ENCODE assay signal across 24 cellular contexts in genomic region chr3:42602961-42603360, GRCh38. TPM values are rescaled to one million over a fixed set of nuclear protein-coding genes. Genes with fewer than 3 reads are reported as not detected.
DNase-seq lines count a peak whose midpoint lies in the region; ATAC-seq, FAIRE-seq and TF ChIP-seq lines count a peak whose summit lies in the region.
"Had no signal": no experiment of that assay in that cellular context is flagged by ENCODE, and none has a peak within 500 bp of the region (broad histone marks: within the 10 kb centered on the region; RNA-seq: fewer than 3 reads in every experiment).

No MANE protein-coding gene starts in this region.

- POLR2A ChIA-PET in K562 (lab: Yijun Ruan, JAX), result interaction anchor here (0.6 to 1.7 kb wide), 3 partner anchors 10 to 22 kb away, joined by 3 to 7 read pairs (median 4); no protein-coding TSS in a partner anchor

- DNase-seq in DND-41 (no peak), K562 (ENCODE audit: extremely low read depth in 1 of 4, low spot score in 3 of 4) (no peak), gastrocnemius medialis (no peak), testis (no peak), GM23338 (ENCODE audit: low spot score) (no peak), activated gamma-delta T cell treated with Interleukin-2 at 50 U/mL for 16 hours (no peak)
- DNase-seq: activated CD4-positive, alpha-beta T cell treated with anti-CD3 and anti-CD28 coated beads, Interleukin-2, amount 10 ng/mL, durations not matched to agents 7 days and 5 days; activated CD8-positive, alpha-beta memory T cell treated with anti-CD3 and anti-CD28 coated beads, Interleukin-2, amount 10 ng/mL, durations not matched to agents 7 days and 5 days; CD8-positive, alpha-beta T cell; cerebellar nuclear complex; DMS53; heart left ventricle; left cardiac atrium; naive B cell; NCI-H1105; NCI-H2029; SK-N-SH; spleen; stimulated activated CD4-positive, alpha-beta T cell treated with anti-CD3 and anti-CD28 coated beads, Interleukin-2, amount 100 ng/mL, for 48 hours; WERI-Rb-1 had no signal

- in situ Hi-C loops in K562 (cut with MboI), result no loop called here
- in situ Hi-C loops in gastrocnemius medialis (cut with MboI; ENCODE audit: low sequenced_read_pairs in 4 of 4), result no loop called here

- peaks cover 24% of the 10 kb centered on the region for H3K4me1 Mint-ChIP-seq in GM23338

- no peak for FAIRE-seq in K562 (lab: Jason Lieb, UNC)

- no peaks in the 10 kb centered on the region for H3K27me3 ChIP-seq in DND-41 (ENCODE audit: insufficient read depth, low read length, poor library complexity)
- no peaks in the 10 kb centered on the region for H3K27me3 ChIP-seq in Loucy (ENCODE audit: insufficient read depth, low read length, poor library complexity, severe bottlenecking)
- no peaks in the 10 kb centered on the region for H3K27me3 ChIP-seq in K562 (ENCODE audit: control insufficient read depth in 2 of 2, insufficient read depth in 2 of 2, low read length in 2 of 2)
- H3K27me3 ChIP-seq in gastrocnemius medialis, result no peaks in the 10 kb centered on the region
- H3K27me3 ChIP-seq in testis, result no peaks in the 10 kb centered on the region
- no peaks in the 10 kb centered on the region for H3K27me3 ChIP-seq in GM23338 (ENCODE audit: insufficient read depth)
- H3K27me3 ChIP-seq: heart left ventricle, spleen had no signal

- peaks cover 79% of the 10 kb centered on the region for H3K79me2 ChIP-seq in DND-41 (ENCODE audit: insufficient read depth, low read length)
- H3K79me2 ChIP-seq in Loucy (ENCODE audit: insufficient read depth, low read length), result peaks cover 69% of the 10 kb centered on the region
- H3K79me2 ChIP-seq in K562 (ENCODE audit: control insufficient read depth, insufficient read depth, low read length), result peaks cover 75% of the 10 kb centered on the region
- peaks cover 69% of the 10 kb centered on the region for H3K79me2 ChIP-seq in GM23338 (replicated peaks; ENCODE audit: insufficient read depth)

- H3F3A ChIP-seq in Loucy (ENCODE audit: low read depth), result peaks cover 4% of the 10 kb centered on the region; the same call in 1 of the 2 replicates
- H3F3A ChIP-seq in GM23338 (replicated peaks; ENCODE audit: low read depth), result peaks cover 5% of the 10 kb centered on the region

- H3K4me3 Mint-ChIP-seq in GM23338, result no peak overlapping the region
- H3K4me3 Mint-ChIP-seq: stimulated activated memory B cell treated with anti-CD40 and anti-IgM and Interleukin-4, amounts not matched to agents 10 μg/mL and 1 μg/mL and 100 μg/mL, for 72 hours had no signal

- no TSS peak for BruUV-seq in K562 (replicated peaks; lab: Mats Ljungman, UMichigan)

- H3K9ac ChIP-seq in DND-41 (ENCODE audit: low read depth, low read length), result no peak overlapping the region
- no peak overlapping the region for H3K9ac ChIP-seq in Loucy (ENCODE audit: low read depth, low read length, poor library complexity, severe bottlenecking)
- peak overlapping the region; percentile 62 to 93; a peak in 3 of 4 replicates for H3K9ac ChIP-seq in K562 (ENCODE audit: insufficient read depth in 1 of 2, low read depth in 2 of 2, low read length in 2 of 2)

- no peak overlapping the region for H3K4me3 ChIP-seq in DND-41 (ENCODE audit: low read depth in 1 of 2, low read length in 2 of 2)
- peak overlapping the region; percentile 82 for H3K4me3 ChIP-seq in Loucy (ENCODE audit: low read length, poor library complexity, severe bottlenecking)
- no peak overlapping the region; the same call in 1 of the 2 replicates for H3K4me3 ChIP-seq in K562
- no peak overlapping the region for H3K4me3 ChIP-seq in gastrocnemius medialis
- H3K4me3 ChIP-seq in testis, result no peak overlapping the region
- H3K4me3 ChIP-seq in GM23338, result no peak overlapping the region

- H3K4me1 ChIP-seq in DND-41 (ENCODE audit: insufficient read depth, low read length) (peaks cover 33% of the 10 kb centered on the region), Loucy (ENCODE audit: insufficient read depth, low read length, poor library complexity, severe bottlenecking) (peaks cover 38% of the 10 kb centered on the region), K562 (replicated peaks in 1 of 2; ENCODE audit: control insufficient read depth in 2 of 2, insufficient read depth in 2 of 2, low read length in 2 of 2) (peaks cover 13 to 21% of the 10 kb centered on the region in 2 experiments), gastrocnemius medialis (peaks cover 43 to 45% of the 10 kb centered on the region in 2 donors), testis (peaks cover 11% of the 10 kb centered on the region), GM23338 (ENCODE audit: insufficient read depth) (peaks cover 17% of the 10 kb centered on the region)

- peaks cover 36% of the 10 kb centered on the region; the same call in 1 of the 2 replicates for H4K20me1 ChIP-seq in DND-41 (ENCODE audit: insufficient read depth, low read length)
- peaks cover 61% of the 10 kb centered on the region for H4K20me1 ChIP-seq in Loucy (ENCODE audit: insufficient read depth, low read length, poor library complexity, severe bottlenecking)
- H4K20me1 ChIP-seq in K562 (replicated peaks; ENCODE audit: control insufficient read depth, insufficient read depth, low read length), result peaks cover 6% of the 10 kb centered on the region; the same call in 1 of the 2 replicates
- H4K20me1 ChIP-seq in GM23338 (replicated peaks; ENCODE audit: insufficient read depth), result peaks cover 48% of the 10 kb centered on the region

- H3K36me3 ChIP-seq in DND-41 (ENCODE audit: insufficient read depth, low read length) (peaks cover 50% of the 10 kb centered on the region), Loucy (ENCODE audit: insufficient read depth, low read length) (no peaks in the 10 kb centered on the region), K562 (ENCODE audit: control insufficient read depth, insufficient read depth, low read length) (peaks cover 33% of the 10 kb centered on the region), gastrocnemius medialis (no peaks in the 10 kb centered on the region), testis (ENCODE audit: low read depth, missing control alignments) (no peaks in the 10 kb centered on the region), GM23338 (ENCODE audit: insufficient read depth) (no peaks in the 10 kb centered on the region; the same call in 1 of the 2 replicates)

- WGBS in K562 (ENCODE audit: insufficient coverage, low coverage, missing lambda C conversion rate), result 100% methylated on average over 1 of the region's 1 CpG
- WGBS in testis, 2 donors, result 82 to 94% methylated on average over 1 of the region's 1 CpG

- H3K9me2 ChIP-seq in Loucy (replicated peaks; ENCODE audit: low read depth, low read length) (no peaks in the 10 kb centered on the region), GM23338 (ENCODE audit: insufficient read depth) (no peaks in the 10 kb centered on the region)
- H3K9me2 ChIP-seq: SK-N-SH had no signal

- H3K4me2 ChIP-seq in DND-41 (ENCODE audit: insufficient read depth, low read length) (peak overlapping the region; percentile 67; the same call in 1 of the 2 replicates), Loucy (ENCODE audit: low read depth, low read length, poor library complexity, severe bottlenecking) (peak overlapping the region; percentile 97), K562 (ENCODE audit: insufficient read depth, low read length) (peak overlapping the region; percentile 99; the same call in 1 of the 2 replicates), GM23338 (no peak overlapping the region)

- CTCF ChIA-PET in K562 (lab: Yijun Ruan, JAX; ENCODE audit: low intra/inter-chr PET ratio), result no interaction called here

- TF ChIP-seq POLR2A in K562 (conservative IDR thresholded peaks at IDR 0.05) (no peak), gastrocnemius medialis (IDR thresholded peaks at IDR 0.05) (no peak), testis (IDR thresholded peaks at IDR 0.05) (no peak)

- intact Hi-C loops in K562 (cut with micrococcal nuclease) (no loop called here), gastrocnemius medialis (cut with DNase I; ENCODE audit: low total_unique reads) (loop anchor here (5.0 kb wide), 1 partner anchor 99 kb away; the partner anchor contains the start of gene HHATL), testis (cut with DNase I; ENCODE audit: low total_unique reads) (no loop called here)

- TF ChIP-seq CTCF in DND-41 (IDR thresholded peaks at IDR 0.05; ENCODE audit: borderline replicate concordance, extremely low read depth, low read length, poor library complexity, severe bottlenecking), result no peak
- no peak for TF ChIP-seq CTCF in Loucy (conservative IDR thresholded peaks at IDR 0.05; ENCODE audit: low read length)
- no peak for TF ChIP-seq CTCF in K562 (IDR thresholded peaks at IDR 0.05 in 2 of 3, conservative IDR thresholded peaks at IDR 0.05 in 1 of 3; ENCODE audit: insufficient read depth in 2 of 3, low read depth in 1 of 3, low read length in 3 of 3)
- no peak for TF ChIP-seq CTCF in gastrocnemius medialis (IDR thresholded peaks at IDR 0.05 in 4 of 5, conservative IDR thresholded peaks at IDR 0.05 in 1 of 5)
- no peak for TF ChIP-seq CTCF in testis (IDR thresholded peaks at IDR 0.05)
- no peak for TF ChIP-seq CTCF in GM23338 (conservative IDR thresholded peaks at IDR 0.05; ENCODE audit: low read depth in 2 of 2)

- TF ChIP-seq EP300 in K562 (IDR thresholded peaks at IDR 0.05; ENCODE audit: low read length), result no peak

- no peak overlapping the region for H3K27ac Mint-ChIP-seq in GM23338
- H3K27ac Mint-ChIP-seq: CD8-positive, alpha-beta T cell had no signal

- H3K9me1 ChIP-seq in K562 (ENCODE audit: control insufficient read depth, insufficient read depth, low read length), result no peaks in the 10 kb centered on the region

- H2AFZ ChIP-seq in DND-41 (ENCODE audit: low read depth, low read length), result no peak overlapping the region
- no peak overlapping the region for H2AFZ ChIP-seq in Loucy (ENCODE audit: low read length)
- no peak overlapping the region for H2AFZ ChIP-seq in K562 (ENCODE audit: low read depth, low read length)
- no peak overlapping the region for H2AFZ ChIP-seq in GM23338

- peaks cover 29% of the 10 kb centered on the region for H3K36me3 Mint-ChIP-seq in GM23338 (ENCODE audit: low read depth)

- ATAC-seq in DND-41 (ENCODE audit: insufficient read depth, low read depth) (no peak), K562 (no peak), gastrocnemius medialis (no peak), GM23338 (no peak)
- ATAC-seq: activated CD8-positive, alpha-beta memory T cell treated with anti-CD3 and anti-CD28 coated beads, Interleukin-2, amount 10 ng/mL, durations not matched to agents 7 days and 5 days; CD8-positive, alpha-beta T cell; heart left ventricle; left cardiac atrium; stimulated activated memory B cell treated with anti-CD40 and anti-IgM and Interleukin-4, amounts not matched to agents 10 μg/mL and 1 μg/mL and 100 μg/mL, for 72 hours had no signal

- H3K27ac ChIP-seq in DND-41 (ENCODE audit: low read length), result no peak overlapping the region
- peak overlapping the region; percentile 41; the same call in 2 of the 3 replicates for H3K27ac ChIP-seq in K562 (ENCODE audit: extremely low read depth, low read depth, low read length)
- peak overlapping the region; percentile 96 to 99 (median 98) for H3K27ac ChIP-seq in gastrocnemius medialis
- H3K27ac ChIP-seq in testis, result peak overlapping the region in 1 of 2 donors; percentile 91
- no peak overlapping the region for H3K27ac ChIP-seq in GM23338 (ENCODE audit: low read depth)
- H3K27ac ChIP-seq: WERI-Rb-1 had no signal

- no peak for TF ChIP-seq RAD21 in K562 (CRISPR knock-in tag; conservative IDR thresholded peaks at IDR 0.05 in 1 of 2, IDR thresholded peaks at IDR 0.05 in 1 of 2)

- peaks cover 11% of the 10 kb centered on the region for H3K27me3 Mint-ChIP-seq in GM23338 (ENCODE audit: insufficient read depth, low read depth, poor library complexity)
- H3K27me3 Mint-ChIP-seq: activated CD4-positive, alpha-beta T cell treated with anti-CD3 and anti-CD28 coated beads, Interleukin-2, amount 10 ng/mL, durations not matched to agents 7 days and 5 days; activated CD8-positive, alpha-beta memory T cell treated with anti-CD3 and anti-CD28 coated beads, Interleukin-2, amount 10 ng/mL, durations not matched to agents 7 days and 5 days; activated naive CD8-positive, alpha-beta T cell; naive B cell; stimulated activated memory B cell treated with anti-CD40 and anti-IgM and Interleukin-4, amounts not matched to agents 10 μg/mL and 1 μg/mL and 100 μg/mL, for 72 hours had no signal

- peaks cover 9% of the 10 kb centered on the region for H3K9me3 ChIP-seq in DND-41 (ENCODE audit: insufficient read depth, low read length, severe bottlenecking)
- H3K9me3 ChIP-seq in Loucy (ENCODE audit: insufficient read depth, low read depth, low read length), result no peaks in the 10 kb centered on the region
- peaks cover 2% of the 10 kb centered on the region; the same call in 1 of the 2 replicates for H3K9me3 ChIP-seq in K562 (replicated peaks; ENCODE audit: control insufficient read depth, insufficient read depth, low read depth, low read length)
- H3K9me3 ChIP-seq in gastrocnemius medialis, result no peaks in the 10 kb centered on the region
- H3K9me3 ChIP-seq in testis, result no peaks in the 10 kb centered on the region
- H3K9me3 ChIP-seq: HAP-1 had no signal

- no peaks in the 10 kb centered on the region; the same call in 1 of the 3 replicates for H3K9me3 Mint-ChIP-seq in GM23338
- H3K9me3 Mint-ChIP-seq: stimulated activated memory B cell treated with anti-CD40 and anti-IgM and Interleukin-4, amounts not matched to agents 10 μg/mL and 1 μg/mL and 100 μg/mL, for 72 hours had no signal

RNA-seq across cellular contexts. Expression of gene NKTR, which starts 2.5 kb away (rescaled TPM):
- 253 and 1,006 TPM in 2 replicates for total RNA-seq in K562 (2011; cell fraction: chromatin; rRNA removed; ENCODE audit: low replicate concordance)
- total RNA-seq in K562 (2011; cell fraction: nucleolus; rRNA removed), result 104 and 168 TPM in 2 replicates
- total RNA-seq in K562 (2011; cell fraction: nucleoplasm; rRNA removed), result 377 and 604 TPM in 2 replicates
- total RNA-seq in K562 (2014; rRNA removed), result 48.0 and 51.5 TPM in 2 replicates
- 117 and 120 TPM in 2 replicates for total RNA-seq in K562 (2014; rRNA removed; fragmentation: Illumina TruSeq; extraction: Trizol)
- 94.1 and 104 TPM in 2 replicates for total RNA-seq in K562 (2015; rRNA removed; fragmentation: Illumina TruSeq; extraction: Trizol)
- 67.4 and 70.3 TPM in 2 replicates for total RNA-seq in K562 (2021)
- polyA plus RNA-seq in K562 (2011; rRNA removed), result 123 and 130 TPM in 2 replicates
- polyA plus RNA-seq in K562 (2011; cell fraction: cytosol; rRNA removed), result 9.2 and 26.9 TPM in 2 replicates
- polyA plus RNA-seq in K562 (2011; cell fraction: nucleus; rRNA removed), result 284 and 370 TPM in 2 replicates
- polyA plus RNA-seq in K562 (2012), result 39.4 and 56.1 TPM in 2 replicates
- polyA plus RNA-seq in K562 (2014; fragmentation: Illumina TruSeq; extraction: Trizol), result 76.5 and 95.7 TPM in 2 replicates
- 10 to 100 TPM; 19.7 to 30.2 TPM for polyA plus RNA-seq in K562 (2014; fragmentation: Nextera tagmentation; extraction: Ambion mirVana)
- 84.5 and 92.6 TPM in 2 replicates for polyA plus RNA-seq in K562 (2014; rRNA removed)
- 140 and 209 TPM in 2 replicates for polyA minus RNA-seq in K562 (2011; rRNA and poly(A)+ RNA removed)
- 19.9 and 20.4 TPM in 2 replicates for polyA minus RNA-seq in K562 (2011; cell fraction: cytosol; rRNA and poly(A)+ RNA removed)
- 246 and 455 TPM in 2 replicates for polyA minus RNA-seq in K562 (2011; cell fraction: nucleus; rRNA and poly(A)+ RNA removed)
- 10 to 100 TPM; 10.0 to 56.6 (median 13.6) TPM for total RNA-seq in gastrocnemius medialis
- 100 to 1,000 TPM; 175 to 203 TPM for total RNA-seq in testis
- 42.2 TPM for polyA plus RNA-seq in testis (ENCODE audit: insufficient read depth, low read depth, low replicate concordance)
- 88.2 and 117 TPM in 2 replicates for total RNA-seq in GM23338 (2014; rRNA removed; shearing (Covaris generic))
- polyA plus RNA-seq in GM23338 (2016; fragmentation: Nextera tagmentation; extraction: Ambion mirVana), result 68.7 and 81.3 TPM in 2 replicates

RNA-seq across cellular contexts. Expression of gene SS18L2, which starts 12.3 kb away (rescaled TPM):
- total RNA-seq in K562 (2011; cell fraction: chromatin; rRNA removed; ENCODE audit: low replicate concordance), result 28.8 and 30.7 TPM in 2 replicates
- total RNA-seq in K562 (2011; cell fraction: nucleolus; rRNA removed), result 24.3 and 25.5 TPM in 2 replicates
- total RNA-seq in K562 (2011; cell fraction: nucleoplasm; rRNA removed), result 32.2 and 45.8 TPM in 2 replicates
- total RNA-seq in K562 (2014; rRNA removed) (51.4 and 75.9 TPM in 2 replicates), K562 (2014; rRNA removed; fragmentation: Illumina TruSeq; extraction: Trizol) (70.0 and 77.2 TPM in 2 replicates), K562 (2015; rRNA removed; fragmentation: Illumina TruSeq; extraction: Trizol) (65.6 and 78.0 TPM in 2 replicates), K562 (2021) (68.6 and 77.8 TPM in 2 replicates), gastrocnemius medialis (10 to 100 TPM; 12.0 to 30.0 (median 15.5) TPM), testis (10 to 100 TPM; 12.9 to 18.4 TPM)
- polyA plus RNA-seq in K562 (2011; rRNA removed) (117 and 144 TPM in 2 replicates), K562 (2014; fragmentation: Illumina TruSeq; extraction: Trizol) (72.2 and 78.0 TPM in 2 replicates), K562 (2014; fragmentation: Nextera tagmentation; extraction: Ambion mirVana) (100 to 1,000 TPM; 275 to 324 TPM), K562 (2014; rRNA removed) (99.2 and 99.4 TPM in 2 replicates), testis (ENCODE audit: insufficient read depth, low read depth, low replicate concordance) (15.6 TPM), GM23338 (2016; fragmentation: Nextera tagmentation; extraction: Ambion mirVana) (228 and 241 TPM in 2 replicates)
- polyA plus RNA-seq in K562 (2011; cell fraction: cytosol; rRNA removed), result 31.8 and 55.1 TPM in 2 replicates
- 36.1 and 57.1 TPM in 2 replicates for polyA plus RNA-seq in K562 (2011; cell fraction: nucleus; rRNA removed)
- polyA plus RNA-seq in K562 (2012), result 73.8 and 106 TPM in 2 replicates
- 31.2 and 35.5 TPM in 2 replicates for polyA minus RNA-seq in K562 (2011; rRNA and poly(A)+ RNA removed)
- 8.1 and 16.6 TPM in 2 replicates for polyA minus RNA-seq in K562 (2011; cell fraction: cytosol; rRNA and poly(A)+ RNA removed)
- 12.7 and 17.9 TPM in 2 replicates for polyA minus RNA-seq in K562 (2011; cell fraction: nucleus; rRNA and poly(A)+ RNA removed)
- 75.2 and 75.3 TPM in 2 replicates for total RNA-seq in GM23338 (2014; rRNA removed; shearing (Covaris generic))

RNA-seq across cellular contexts. Expression of gene SEC22C, which starts 21.2 kb away (rescaled TPM):
- total RNA-seq in K562 (2011; cell fraction: chromatin; rRNA removed; ENCODE audit: low replicate concordance), result 34.9 and 62.9 TPM in 2 replicates
- total RNA-seq in K562 (2011; cell fraction: nucleolus; rRNA removed), result 32.7 and 35.5 TPM in 2 replicates
- total RNA-seq in K562 (2011; cell fraction: nucleoplasm; rRNA removed), result 48.1 and 67.3 TPM in 2 replicates
- total RNA-seq in K562 (2014; rRNA removed), result 44.8 and 49.8 TPM in 2 replicates
- total RNA-seq in K562 (2014; rRNA removed; fragmentation: Illumina TruSeq; extraction: Trizol), result 62.4 and 63.6 TPM in 2 replicates
- total RNA-seq in K562 (2015; rRNA removed; fragmentation: Illumina TruSeq; extraction: Trizol), result 68.4 and 68.7 TPM in 2 replicates
- 50.7 and 50.8 TPM in 2 replicates for total RNA-seq in K562 (2021)
- 60.5 and 64.5 TPM in 2 replicates for polyA plus RNA-seq in K562 (2011; rRNA removed)
- 31.6 and 53.4 TPM in 2 replicates for polyA plus RNA-seq in K562 (2011; cell fraction: cytosol; rRNA removed)
- polyA plus RNA-seq in K562 (2011; cell fraction: nucleus; rRNA removed), result 36.9 and 47.6 TPM in 2 replicates
- polyA plus RNA-seq in K562 (2012), result 55.2 and 56.3 TPM in 2 replicates
- polyA plus RNA-seq in K562 (2014; fragmentation: Illumina TruSeq; extraction: Trizol), result 58.5 and 59.8 TPM in 2 replicates
- polyA plus RNA-seq in K562 (2014; fragmentation: Nextera tagmentation; extraction: Ambion mirVana), result 10 to 100 TPM; 35.6 to 41.3 TPM
- polyA plus RNA-seq in K562 (2014; rRNA removed), result 45.9 and 54.5 TPM in 2 replicates
- polyA minus RNA-seq in K562 (2011; rRNA and poly(A)+ RNA removed), result 40.6 and 42.7 TPM in 2 replicates
- polyA minus RNA-seq in K562 (2011; cell fraction: cytosol; rRNA and poly(A)+ RNA removed), result 17.8 and 22.0 TPM in 2 replicates
- 15.6 and 16.9 TPM in 2 replicates for polyA minus RNA-seq in K562 (2011; cell fraction: nucleus; rRNA and poly(A)+ RNA removed)
- 10 to 100 TPM; 35.5 to 54.6 (median 40.6) TPM for total RNA-seq in gastrocnemius medialis
- 10 to 100 TPM; 61.0 to 66.0 TPM for total RNA-seq in testis
- polyA plus RNA-seq in testis (ENCODE audit: insufficient read depth, low read depth, low replicate concordance), result 86.3 TPM
- 48.3 and 52.3 TPM in 2 replicates for total RNA-seq in GM23338 (2014; rRNA removed; shearing (Covaris generic))
- polyA plus RNA-seq in GM23338 (2016; fragmentation: Nextera tagmentation; extraction: Ambion mirVana), result 16.8 and 21.9 TPM in 2 replicates

RNA-seq across cellular contexts. Expression of gene ZBTB47, which starts 50.5 kb away (rescaled TPM):
- 2.9 and 11.3 TPM in 2 replicates for total RNA-seq in K562 (2011; cell fraction: chromatin; rRNA removed; ENCODE audit: low replicate concordance)
- total RNA-seq in K562 (2011; cell fraction: nucleolus; rRNA removed), result 7.5 and 7.8 TPM in 2 replicates
- total RNA-seq in K562 (2011; cell fraction: nucleoplasm; rRNA removed), result 5.3 and 5.7 TPM in 2 replicates
- total RNA-seq in K562 (2014; rRNA removed), result 3.4 and 5.0 TPM in 2 replicates
- 0.45 and 0.58 TPM in 2 replicates for total RNA-seq in K562 (2014; rRNA removed; fragmentation: Illumina TruSeq; extraction: Trizol)
- 1.8 and 1.9 TPM in 2 replicates for total RNA-seq in K562 (2015; rRNA removed; fragmentation: Illumina TruSeq; extraction: Trizol)
- 2.9 and 4.6 TPM in 2 replicates for total RNA-seq in K562 (2021)
- 1.7 and 2.2 TPM in 2 replicates for polyA plus RNA-seq in K562 (2011; rRNA removed)
- 1.8 and 3.3 TPM in 2 replicates for polyA plus RNA-seq in K562 (2011; cell fraction: cytosol; rRNA removed)
- 4.4 and 8.8 TPM in 2 replicates for polyA plus RNA-seq in K562 (2011; cell fraction: nucleus; rRNA removed)
- polyA plus RNA-seq in K562 (2012), result 1.8 and 2.8 TPM in 2 replicates
- polyA plus RNA-seq in K562 (2014; fragmentation: Illumina TruSeq; extraction: Trizol), result 1.6 and 2.3 TPM in 2 replicates
- polyA plus RNA-seq in K562 (2014; fragmentation: Nextera tagmentation; extraction: Ambion mirVana), result under 1 TPM in 1 of 2 experiments, not detected in 1; 0.11 TPM
- polyA plus RNA-seq in K562 (2014; rRNA removed), result 2.7 and 2.9 TPM in 2 replicates
- polyA minus RNA-seq in K562 (2011; rRNA and poly(A)+ RNA removed), result 1.8 and 2.8 TPM in 2 replicates
- polyA minus RNA-seq in K562 (2011; cell fraction: cytosol; rRNA and poly(A)+ RNA removed), result 2.0 and 2.1 TPM in 2 replicates
- polyA minus RNA-seq in K562 (2011; cell fraction: nucleus; rRNA and poly(A)+ RNA removed), result 5.9 and 7.1 TPM in 2 replicates
- 100 to 1,000 TPM; 141 to 256 (median 167) TPM for total RNA-seq in gastrocnemius medialis
- 10 to 100 TPM; 16.7 to 22.8 TPM for total RNA-seq in testis
- 18.1 TPM for polyA plus RNA-seq in testis (ENCODE audit: insufficient read depth, low read depth, low replicate concordance)
- total RNA-seq in GM23338 (2014; rRNA removed; shearing (Covaris generic)), result 2.8 and 2.9 TPM in 2 replicates
- 0.48 and 0.63 TPM in 2 replicates for polyA plus RNA-seq in GM23338 (2016; fragmentation: Nextera tagmentation; extraction: Ambion mirVana)

Comparison
In these comparisons a context has a peak if more than half of its experiments do, and no peak if none do; other contexts are left out.
1. H3K27ac ChIP-seq: peak in K562 (single experiment) and gastrocnemius medialis (4 of 4); none in DND-41 (single experiment) and GM23338 (single experiment).
2. H3K9ac ChIP-seq: peak in K562 (2 of 2); none in DND-41 (single experiment) and Loucy (single experiment).